21 cellular contexts compared by ENCODE assay signal in genomic region chr14:34632451-34632850, GRCh38.
"Had no signal": no experiment of that assay in that cellular context is flagged by ENCODE, and none has a peak within 500 bp of the region (broad histone marks: within the 10 kb centered on the region; RNA-seq: fewer than 3 reads in every experiment).

No MANE protein-coding gene starts in this region.

- H3K36me3 ChIP-seq: neural progenitor cell, ovary, tibial artery had no signal

- H3K9ac ChIP-seq: neural progenitor cell had no signal

- H3K9me3 ChIP-seq: heart left ventricle, mucosa of descending colon, ovary, tibial artery had no signal

- H3K4me3 Mint-ChIP-seq: neural progenitor cell; stimulated activated memory B cell treated with anti-CD40 and anti-IgM and Interleukin-4, amounts not matched to agents 10 μg/mL and 1 μg/mL and 100 μg/mL, for 72 hours; stimulated activated naive CD8-positive, alpha-beta T cell treated with anti-CD3 and anti-CD28 coated beads, Interleukin-15, Interleukin-2, amounts not matched to agents 100 ng/mL and 50 ng/mL, for 24 hours had no signal

- H3K4me1 ChIP-seq: neural progenitor cell had no signal

- H3K4me3 ChIP-seq: dorsolateral prefrontal cortex, heart left ventricle, mucosa of descending colon, neural progenitor cell, ovary, tibial artery had no signal

- H3K4me2 ChIP-seq: neural progenitor cell had no signal

- H3K36me3 Mint-ChIP-seq: naive thymus-derived CD8-positive, alpha-beta T cell; stimulated activated memory B cell treated with anti-CD40 and anti-IgM and Interleukin-4, amounts not matched to agents 10 μg/mL and 1 μg/mL and 100 μg/mL, for 72 hours had no signal

- H3K27ac ChIP-seq: dorsolateral prefrontal cortex, heart left ventricle, neural progenitor cell, ovary, tibial artery had no signal

- DNase-seq: cortex of kidney; dorsolateral prefrontal cortex; effector CD8-positive, alpha-beta T cell; heart left ventricle; hypothalamus; kidney glomerular epithelial cell; mammary epithelial cell; mucosa of descending colon; naive thymus-derived CD8-positive, alpha-beta T cell; nucleus accumbens; ovary; right cardiac atrium; stimulated activated CD4-positive, alpha-beta T cell treated with anti-CD3 and anti-CD28 coated beads, Interleukin-4, amount 100 ng/mL, for 1 hour; tibial artery had no signal

- H3K27me3 ChIP-seq: dorsolateral prefrontal cortex, heart left ventricle, ovary, tibial artery had no signal

- H3K27me3 Mint-ChIP-seq: stimulated activated memory B cell treated with anti-CD40 and anti-IgM and Interleukin-4, amounts not matched to agents 10 μg/mL and 1 μg/mL and 100 μg/mL, for 72 hours had no signal

- H2AFZ ChIP-seq: neural progenitor cell had no signal

- ATAC-seq: esophagus mucosa; heart left ventricle; mucosa of descending colon; naive thymus-derived CD8-positive, alpha-beta T cell; right cardiac atrium; stimulated activated memory B cell treated with anti-CD40 and anti-IgM and Interleukin-4, amounts not matched to agents 10 μg/mL and 1 μg/mL and 100 μg/mL, for 72 hours had no signal

- FAIRE-seq: endometrium, frontal cortex, islet of Langerhans had no signal

- H3K9me3 Mint-ChIP-seq: naive thymus-derived CD8-positive, alpha-beta T cell; stimulated activated memory B cell treated with anti-CD40 and anti-IgM and Interleukin-4, amounts not matched to agents 10 μg/mL and 1 μg/mL and 100 μg/mL, for 72 hours; stimulated activated naive CD8-positive, alpha-beta T cell treated with anti-CD3 and anti-CD28 coated beads, Interleukin-15, Interleukin-2, amounts not matched to agents 100 ng/mL and 50 ng/mL, for 24 hours had no signal

- H3K27ac Mint-ChIP-seq: neural progenitor cell; stimulated activated memory B cell treated with anti-CD40 and anti-IgM and Interleukin-4, amounts not matched to agents 10 μg/mL and 1 μg/mL and 100 μg/mL, for 72 hours; stimulated activated naive CD8-positive, alpha-beta T cell treated with anti-CD3 and anti-CD28 coated beads, Interleukin-15, Interleukin-2, amounts not matched to agents 100 ng/mL and 50 ng/mL, for 24 hours had no signal
